ENCODE assay signal across 8 cellular contexts in the genomic region with DNA sequence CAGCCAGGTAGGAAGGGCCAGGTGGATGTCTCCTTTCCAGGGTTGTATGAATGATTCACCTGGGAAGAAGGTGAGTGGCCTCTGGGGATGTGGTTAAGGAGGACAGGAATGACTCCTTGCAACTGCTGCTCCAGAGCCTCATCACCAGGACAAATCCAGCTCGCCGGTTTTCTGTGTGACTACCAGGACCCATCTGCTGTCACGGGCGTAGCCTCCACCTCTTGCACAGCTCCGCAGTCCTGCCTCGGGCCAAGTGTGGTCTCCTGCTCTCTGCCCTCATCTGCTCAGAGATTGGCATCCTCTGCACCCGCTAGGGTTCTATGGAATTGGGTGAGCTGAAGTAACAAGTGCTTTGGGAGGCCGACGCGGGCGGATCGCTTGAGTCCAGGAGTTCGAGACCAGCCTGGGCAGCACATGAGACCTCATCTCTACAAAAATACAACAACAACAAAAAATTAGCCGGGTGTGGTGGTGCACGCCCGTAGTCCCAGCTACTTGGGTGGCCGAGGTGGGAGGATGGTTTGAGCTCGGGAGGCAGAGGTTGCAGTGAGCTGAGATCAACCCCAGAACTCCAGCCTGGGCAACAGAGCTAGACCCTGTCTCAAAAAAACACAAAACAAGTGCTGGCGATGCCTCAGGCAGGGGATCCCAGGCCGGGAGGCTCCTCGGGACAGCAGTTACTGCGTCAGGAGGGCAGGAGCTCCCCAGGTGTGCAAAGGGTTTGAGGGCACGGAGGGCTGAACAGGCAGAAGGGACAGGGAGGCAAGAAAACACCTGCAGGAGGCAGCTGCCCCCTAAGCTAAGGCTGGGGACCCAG. TPM values are rescaled to one million over a fixed set of nuclear protein-coding genes. Genes with fewer than 3 reads are reported as not detected.
DNase-seq lines count a peak whose midpoint lies in the region; ATAC-seq and TF ChIP-seq lines count a peak whose summit lies in the region.

No MANE protein-coding gene starts in this region.

- H3K9me3 ChIP-seq in CD4-positive, CD25-positive, alpha-beta regulatory T cell (ENCODE audit: control insufficient read depth in 2 of 2, low read length in 2 of 2), result no peaks in the 10 kb centered on the region
- H3K9me3 ChIP-seq in neuronal stem cell (replicated peaks in 1 of 2; ENCODE audit: control insufficient read depth in 2 of 2, insufficient read depth in 1 of 2, low read depth in 1 of 2, low read length in 2 of 2), result peaks cover 4 to 6% of the 10 kb centered on the region in 2 donors

- no peak overlapping the region for H2BK120ac ChIP-seq in neuronal stem cell (ENCODE audit: low read depth, low read length)

- H3K9ac ChIP-seq in neuronal stem cell (ENCODE audit: low read depth, low read length, poor library complexity), result no peak overlapping the region

- H3K27me3 ChIP-seq in CD4-positive, CD25-positive, alpha-beta regulatory T cell (ENCODE audit: control insufficient read depth, insufficient read depth, low read length), result no peaks in the 10 kb centered on the region
- H3K27me3 ChIP-seq in neuronal stem cell (ENCODE audit: control insufficient read depth in 3 of 3, insufficient read depth in 3 of 3, low read depth in 1 of 3, low read length in 3 of 3), result no peaks in the 10 kb centered on the region

- no peak for TF ChIP-seq POLR2A in NB4 (IDR thresholded peaks at IDR 0.05; ENCODE audit: extremely low read depth, insufficient read length)

- H3K4me1 ChIP-seq in CD4-positive, CD25-positive, alpha-beta regulatory T cell (ENCODE audit: control insufficient read depth, insufficient read depth, low read length, poor library complexity, severe bottlenecking), result peaks cover 19% of the 10 kb centered on the region
- H3K4me1 ChIP-seq in neuronal stem cell (ENCODE audit: control insufficient read depth in 2 of 2, insufficient read depth in 1 of 2, low read depth in 1 of 2, low read length in 2 of 2), result peaks cover 0 to 2% of the 10 kb centered on the region in 2 donors

- no peak for DNase-seq in CD4-positive, CD25-positive, alpha-beta regulatory T cell
- peak; percentile 24 for DNase-seq in NB4 (ENCODE audit: low read depth)
- DNase-seq in endothelial cell (ENCODE audit: low spot score), result no peak
- DNase-seq in neuronal stem cell (ENCODE audit: low spot score), result peak; percentile 11
- DNase-seq in NCI-H526 treated with DMSO at 0.1 percent for 48 hours (lab: John Stamatoyannopoulos, UW), result no peak
- no peak for DNase-seq in DMS79 treated with DMSO at 0.1 percent for 48 hours (lab: John Stamatoyannopoulos, UW)
- DNase-seq in NCI-H2081 treated with DMSO at 0.1 percent for 48 hours (lab: John Stamatoyannopoulos, UW), result no peak

- peak overlapping the region; percentile 70 for H2AK5ac ChIP-seq in neuronal stem cell (ENCODE audit: low read depth, low read length)

- peaks cover 0 to 37% (median 15%) of the 10 kb centered on the region in 4 donors for H3K4me1 Mint-ChIP-seq in CD4-positive, CD25-positive, alpha-beta regulatory T cell
- peaks cover 8% of the 10 kb centered on the region for H3K4me1 Mint-ChIP-seq in endothelial cell (ENCODE audit: unreplicated experiment)

- no peaks in the 10 kb centered on the region for H3K27me3 Mint-ChIP-seq in CD4-positive, CD25-positive, alpha-beta regulatory T cell
- H3K27me3 Mint-ChIP-seq in endothelial cell (ENCODE audit: unreplicated experiment), result peaks cover 11% of the 10 kb centered on the region

- peaks cover under 1% of the 10 kb centered on the region for H3K36me3 Mint-ChIP-seq in CD4-positive, CD25-positive, alpha-beta regulatory T cell
- H3K36me3 Mint-ChIP-seq in endothelial cell (ENCODE audit: low read depth, unreplicated experiment), result no peaks in the 10 kb centered on the region

- no peaks in the 10 kb centered on the region for H3K9me3 Mint-ChIP-seq in CD4-positive, CD25-positive, alpha-beta regulatory T cell
- H3K9me3 Mint-ChIP-seq in endothelial cell (ENCODE audit: unreplicated experiment), result no peaks in the 10 kb centered on the region

- H3K14ac ChIP-seq in neuronal stem cell (ENCODE audit: low read length), result peak overlapping the region; percentile 96

- no peak overlapping the region for H3K23ac ChIP-seq in neuronal stem cell (ENCODE audit: low read depth, low read length, poor library complexity)

- no peaks in the 10 kb centered on the region for H3K36me3 ChIP-seq in CD4-positive, CD25-positive, alpha-beta regulatory T cell (ENCODE audit: control insufficient read depth, insufficient read depth, low read length)
- H3K36me3 ChIP-seq in neuronal stem cell (replicated peaks in 1 of 2; ENCODE audit: control insufficient read depth in 2 of 2, insufficient read depth in 2 of 2, low read length in 2 of 2), result peaks cover 0 to 6% of the 10 kb centered on the region in 2 donors

- peak overlapping the region; percentile 30 for H2BK12ac ChIP-seq in neuronal stem cell (ENCODE audit: low read length)

- ATAC-seq in CD4-positive, CD25-positive, alpha-beta regulatory T cell (ENCODE audit: low read depth in 2 of 2), result no peak
- no peak for ATAC-seq in GM18511 (IDR thresholded peaks at IDR 0.05; ENCODE audit: unreplicated experiment)

- H3K27ac Mint-ChIP-seq in CD4-positive, CD25-positive, alpha-beta regulatory T cell, result peak overlapping the region in 2 of 3 donors; percentile 46 to 91
- H3K27ac Mint-ChIP-seq in endothelial cell (ENCODE audit: unreplicated experiment), result no peak overlapping the region

- H2BK15ac ChIP-seq in neuronal stem cell (ENCODE audit: low read length), result no peak overlapping the region

- no peak overlapping the region for H3K27ac ChIP-seq in CD4-positive, CD25-positive, alpha-beta regulatory T cell (ENCODE audit: insufficient read depth, low read length, poor library complexity, severe bottlenecking)
- H3K27ac ChIP-seq in neuronal stem cell (replicated peaks; ENCODE audit: low read length), result no peak overlapping the region

- peak overlapping the region; percentile 94 for H3K18ac ChIP-seq in neuronal stem cell (ENCODE audit: low read length)

- peak overlapping the region; percentile 99 for H2AFZ ChIP-seq in neuronal stem cell (ENCODE audit: low read length)

- TF ChIP-seq CTCF in NB4 (IDR thresholded peaks at IDR 0.05; ENCODE audit: low read depth, low read length), result no peak
- no peak for TF ChIP-seq CTCF in endothelial cell (IDR thresholded peaks at IDR 0.05; ENCODE audit: unreplicated experiment)

- H3K4me3 ChIP-seq in CD4-positive, CD25-positive, alpha-beta regulatory T cell (ENCODE audit: low read depth, low read length), result no peak overlapping the region
- H3K4me3 ChIP-seq in NB4 (ENCODE audit: low read depth, low read length) (no peak overlapping the region), neuronal stem cell (ENCODE audit: low read length in 2 of 2) (peak overlapping the region; percentile 81 to 82)

- no peak overlapping the region for H3K4ac ChIP-seq in neuronal stem cell (ENCODE audit: low read length)

- peak overlapping the region; percentile 26 for H2BK5ac ChIP-seq in neuronal stem cell (ENCODE audit: low read length)

- peaks cover 4% of the 10 kb centered on the region for H3K79me1 ChIP-seq in neuronal stem cell (ENCODE audit: low read depth, low read length)

- WGBS in neuronal stem cell (ENCODE audit: extremely low coverage in 2 of 2, insufficient read length in 2 of 2, insufficient replicate concordance in 1 of 2), 2 donors, result no CpG with 5 or more reads among the region's 23 CpGs

- H3K4me3 Mint-ChIP-seq in CD4-positive, CD25-positive, alpha-beta regulatory T cell, result peak overlapping the region; percentile 63 to 81 (median 77)
- H3K4me3 Mint-ChIP-seq in endothelial cell (ENCODE audit: unreplicated experiment), result peak overlapping the region; percentile 85

- peak overlapping the region; percentile 62 for H3K4me2 ChIP-seq in neuronal stem cell (ENCODE audit: insufficient read depth, low read length, poor library complexity, severe bottlenecking)

- H4K8ac ChIP-seq in neuronal stem cell (ENCODE audit: low read depth, low read length), result no peak overlapping the region

- no peak overlapping the region for H4K91ac ChIP-seq in neuronal stem cell (ENCODE audit: low read depth, low read length, poor library complexity)

RNA-seq across cellular contexts. Expression of a gene that starts 0.8 kb away (rescaled TPM):
- total RNA-seq in CD4-positive, CD25-positive, alpha-beta regulatory T cell, result 38.4 TPM
- polyA plus RNA-seq in CD4-positive, CD25-positive, alpha-beta regulatory T cell, result 1 to 10 TPM in 3 of 4 donors, under 1 TPM in 1; 0.73 to 3.7 (median 3.0) TPM
- 11.4 TPM for total RNA-seq in endothelial cell (ENCODE audit: unreplicated experiment)
- polyA plus RNA-seq in neuronal stem cell (2013, experiment 1 of 2), result 5.2 TPM
- 5.3 TPM for polyA plus RNA-seq in neuronal stem cell (2013, experiment 2 of 2)

RNA-seq across cellular contexts. Expression of a gene that starts 31.8 kb away (rescaled TPM):
- total RNA-seq in CD4-positive, CD25-positive, alpha-beta regulatory T cell, result 64.8 TPM
- polyA plus RNA-seq in CD4-positive, CD25-positive, alpha-beta regulatory T cell, result 10 to 100 TPM; 16.7 to 27.3 (median 19.1) TPM
- 19.9 TPM for total RNA-seq in endothelial cell (ENCODE audit: unreplicated experiment)
- polyA plus RNA-seq in neuronal stem cell (2013, experiment 1 of 2), result 25.2 TPM
- 27.0 TPM for polyA plus RNA-seq in neuronal stem cell (2013, experiment 2 of 2)

RNA-seq across cellular contexts. Expression of a gene that starts 43.0 kb away (rescaled TPM):
- total RNA-seq in CD4-positive, CD25-positive, alpha-beta regulatory T cell, result 1.1 TPM
- not detected for polyA plus RNA-seq in CD4-positive, CD25-positive, alpha-beta regulatory T cell
- not detected for total RNA-seq in endothelial cell (ENCODE audit: unreplicated experiment)
- 0.45 TPM for polyA plus RNA-seq in neuronal stem cell (2013, experiment 1 of 2)
- polyA plus RNA-seq in neuronal stem cell (2013, experiment 2 of 2), result 0.47 TPM

RNA-seq across cellular contexts. Expression of a gene that starts 47.0 kb away (rescaled TPM):
- 13.1 TPM for total RNA-seq in CD4-positive, CD25-positive, alpha-beta regulatory T cell
- 10 to 100 TPM; 32.2 to 45.6 (median 39.9) TPM for polyA plus RNA-seq in CD4-positive, CD25-positive, alpha-beta regulatory T cell
- 42.3 TPM for total RNA-seq in endothelial cell (ENCODE audit: unreplicated experiment)
- polyA plus RNA-seq in neuronal stem cell (2013, experiment 1 of 2), result 62.1 TPM
- 62.7 TPM for polyA plus RNA-seq in neuronal stem cell (2013, experiment 2 of 2)

Comparison
In these comparisons a context has a peak if more than half of its experiments do, and no peak if none do; other contexts are left out.
1. DNase-seq: peak in NB4 (single experiment) and neuronal stem cell (single experiment); none in CD4-positive, CD25-positive, alpha-beta regulatory T cell (0 of 3), endothelial cell (single experiment), NCI-H526 treated with DMSO at 0.1 percent for 48 hours (single experiment), DMS79 treated with DMSO at 0.1 percent for 48 hours (single experiment) and NCI-H2081 treated with DMSO at 0.1 percent for 48 hours (single experiment).
2. H3K4me3 ChIP-seq: peak in neuronal stem cell (2 of 2); none in CD4-positive, CD25-positive, alpha-beta regulatory T cell (single experiment) and NB4 (single experiment).